ENCODE assay signal across 9 cellular contexts in the genomic region with DNA sequence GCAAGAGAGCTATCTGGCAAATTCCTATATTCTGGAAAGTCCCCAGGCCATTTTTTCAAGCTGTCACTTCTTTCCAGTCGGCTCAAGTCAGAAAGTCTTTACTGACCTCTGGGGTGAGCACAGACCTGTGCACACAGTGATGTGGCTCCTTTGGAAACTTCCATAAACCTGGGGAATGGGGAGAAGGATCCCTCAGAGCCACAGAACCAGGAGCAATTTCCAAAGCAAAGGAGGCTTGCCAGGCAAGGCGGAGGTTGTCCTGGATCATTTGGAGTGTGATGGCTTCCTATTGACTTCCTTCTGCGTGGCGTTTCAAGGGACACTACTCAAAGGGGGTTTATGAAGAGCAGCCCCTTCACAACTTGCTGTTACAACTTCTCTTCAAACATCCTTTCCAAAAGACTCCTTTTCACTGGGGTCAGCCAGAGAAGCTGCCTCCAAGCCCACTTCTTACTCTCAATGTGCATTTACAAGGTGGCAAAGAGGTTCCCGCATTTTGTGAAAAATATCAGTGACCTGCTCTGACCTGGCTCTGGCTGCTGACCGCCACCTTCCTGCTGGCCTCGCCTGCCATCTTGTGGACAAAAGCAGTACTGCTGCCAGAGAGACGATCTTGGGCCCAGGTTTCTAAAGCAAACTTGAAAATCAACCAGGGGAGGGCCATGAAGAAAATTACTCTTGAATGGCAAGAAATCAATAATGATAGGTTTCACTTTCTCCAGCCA. TPM values are rescaled to one million over a fixed set of nuclear protein-coding genes. Genes with fewer than 3 reads are reported as not detected.
DNase-seq lines count a peak whose midpoint lies in the region; ATAC-seq and TF ChIP-seq lines count a peak whose summit lies in the region.
"Had no signal": no experiment of that assay in that cellular context is flagged by ENCODE, and none has a peak within 500 bp of the region (broad histone marks: within the 10 kb centered on the region; RNA-seq: fewer than 3 reads in every experiment).

No MANE protein-coding gene starts in this region.

- DNase-seq in NT2/D1 (ENCODE audit: low read depth, low spot score) (peak; percentile 58), erythroblast (lab: John Stamatoyannopoulos, UW) (peak; percentile 63 to 85), myocyte (ENCODE audit: low read depth) (peak; percentile 76)
- peak; percentile 79 for DNase-seq in activated CD8-positive, alpha-beta memory T cell treated with anti-CD3 and anti-CD28 coated beads, Interleukin-2, amount 50 U/mL, for 4 hours
- peak; percentile 34 to 46 for DNase-seq in stimulated activated CD8-positive, alpha-beta memory T cell treated with anti-CD3 and anti-CD28 coated beads, Interleukin-7, amount 100 ng/mL, for 48 hours (ENCODE audit: extremely low read depth in 1 of 2, low read depth in 1 of 2)

- no peak overlapping the region for H3K9ac ChIP-seq in NT2/D1 (ENCODE audit: insufficient read length, low read depth)

- TF ChIP-seq POLR2A in erythroblast (IDR thresholded peaks at IDR 0.05; ENCODE audit: low read length): no peak

- TF ChIP-seq CTCF in GM12872 (IDR thresholded peaks at IDR 0.05; ENCODE audit: insufficient read depth, low read depth, low read length): peak; percentile 94

- H3K36me3 ChIP-seq in NT2/D1 (ENCODE audit: insufficient read depth, insufficient read length, low read length): no peaks in the 10 kb centered on the region

- no peak overlapping the region for H3K4me3 ChIP-seq in NT2/D1 (ENCODE audit: insufficient read length, low read depth)

- no peaks in the 10 kb centered on the region for H3K4me1 ChIP-seq in NT2/D1 (ENCODE audit: insufficient read depth, insufficient read length)

- ATAC-seq in HG03066 (IDR thresholded peaks at IDR 0.05; ENCODE audit: low read depth, unreplicated experiment): peak; percentile 50
- ATAC-seq in HG03469 (IDR thresholded peaks at IDR 0.05; ENCODE audit: unreplicated experiment): no peak

- no peaks in the 10 kb centered on the region for H3K9me3 ChIP-seq in NT2/D1 (ENCODE audit: insufficient read depth, low read length)

- H3K27me3 ChIP-seq in NT2/D1 (ENCODE audit: insufficient read depth, insufficient read length): no peaks in the 10 kb centered on the region

RNA-seq across cellular contexts. Expression of gene TMEM247, which starts 18.2 kb away (rescaled TPM):
- not detected in 2 replicates for total RNA-seq in myocyte
- polyA plus RNA-seq in myocyte (2012): not detected
- total RNA-seq: skeletal muscle tissue had no signal
